1 cellular context compared by ENCODE assay signal in the genomic region with DNA sequence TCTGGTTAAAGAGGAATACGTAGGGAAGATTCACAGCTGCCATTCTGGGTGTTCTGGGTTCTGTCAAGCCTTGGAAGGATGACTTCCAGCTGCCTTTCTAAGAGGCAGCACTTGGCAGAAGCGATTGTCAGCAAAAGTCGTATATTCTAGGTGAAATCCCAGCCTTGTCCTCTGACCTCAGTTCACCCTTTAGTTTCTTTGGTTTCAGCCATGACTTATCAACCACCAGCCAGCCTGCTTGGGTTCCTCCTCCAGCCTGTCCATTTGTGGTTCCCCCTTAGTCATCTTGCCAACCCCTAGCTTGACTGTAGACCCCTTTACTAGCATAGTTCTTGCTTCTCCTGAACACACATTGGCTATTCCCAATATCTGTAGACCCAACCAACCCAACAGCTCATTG.
TF ChIP-seq lines count a peak whose summit lies in the region.

No MANE protein-coding gene starts in this region.

TF ChIP-seq in IMR-90, 13 proteins besides CTCF, POLR2A, EP300 and RAD21 (continued from another document):
- TF ChIP-seq USF2 (IDR thresholded peaks at IDR 0.05; ENCODE audit: low read depth, low read length) (no peak), MAZ (IDR thresholded peaks at IDR 0.05; ENCODE audit: borderline replicate concordance, low read depth, low read length) (no peak)
